ENCODE assay signal across 8 cellular contexts in the genomic region with DNA sequence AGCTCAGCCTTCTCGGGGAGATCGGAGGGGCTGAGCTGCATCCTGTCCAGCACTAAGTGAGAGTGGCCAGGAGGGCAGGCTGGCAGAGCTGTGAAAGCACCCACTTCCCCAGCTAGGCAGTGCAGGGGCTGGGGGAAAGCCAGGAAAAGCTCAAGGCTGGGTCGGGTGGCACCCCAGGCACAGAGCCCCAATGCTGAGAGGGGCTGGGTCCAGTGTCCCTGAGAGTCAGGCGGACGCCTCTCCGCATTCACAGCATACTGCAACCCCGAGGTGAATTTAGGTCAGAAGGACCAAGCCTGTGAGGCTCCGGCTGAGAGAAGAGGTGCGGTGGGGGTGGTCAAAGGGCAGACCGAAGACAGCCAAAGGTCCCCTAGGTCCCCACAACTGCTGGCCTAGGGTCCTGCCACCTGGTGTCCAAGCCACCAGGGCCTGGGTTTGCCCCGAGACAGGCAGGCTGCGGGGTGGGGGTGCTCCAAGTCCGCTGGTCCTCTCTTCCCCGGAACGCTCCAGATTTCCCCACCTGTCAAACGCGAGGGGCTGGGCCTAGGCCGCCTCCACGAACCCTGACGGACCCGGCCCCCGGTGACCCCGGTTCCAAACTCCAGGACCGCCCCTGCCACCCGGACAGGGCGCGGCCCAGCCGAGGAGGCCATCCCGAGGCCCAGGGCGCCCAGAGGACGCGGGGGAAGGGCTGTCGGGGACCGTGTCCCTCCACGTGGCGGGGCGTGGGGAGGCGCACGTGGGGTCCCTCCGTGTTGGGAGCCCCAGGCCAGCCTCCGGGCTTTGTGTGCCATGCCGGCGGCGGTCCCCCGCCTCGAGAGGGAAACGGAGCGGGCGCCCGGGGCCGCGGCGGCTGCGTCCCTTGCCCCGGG. TPM values are rescaled to one million over a fixed set of nuclear protein-coding genes. Genes with fewer than 3 reads are reported as not detected.
DNase-seq lines count a peak whose midpoint lies in the region; ATAC-seq, FAIRE-seq and TF ChIP-seq lines count a peak whose summit lies in the region.

No MANE protein-coding gene starts in this region.

- in situ Hi-C loops in GM23248 (cut with MboI): no loop called here

- H3F3A ChIP-seq in GM23248 (ENCODE audit: insufficient read depth): no peaks in the 10 kb centered on the region

- DNase-seq in GM23248 (peak; percentile 63), LHCN-M2 (ENCODE audit: low read depth) (peak; percentile 15), cardiac muscle cell (ENCODE audit: low read depth in 1 of 2, low spot score in 1 of 2) (peak; percentile 15 to 21), psoas muscle (peak; percentile 51 to 69), RCC 7860 (ENCODE audit: low spot score) (no peak), NCI-H2107 (lab: John Stamatoyannopoulos, UW) (no peak)
- peak; percentile 37 for DNase-seq in activated T-helper 2 cell treated with anti-CD3 and anti-CD28 coated beads, Interferon-gamma antibody, Interleukin-2, Interleukin-4, amounts not matched to agents 10 μg/mL and 5 μg/mL and 100 μg/mL, durations not matched to agents 14 hours and 24 hours and 36 hours (ENCODE audit: low spot score)

- peak overlapping the region; percentile 73 for H3K4me2 ChIP-seq in GM23248 (ENCODE audit: unreplicated experiment)

- peaks cover 28% of the 10 kb centered on the region for H3K4me1 Mint-ChIP-seq in activated T-helper 2 cell treated with anti-CD3 and anti-CD28 coated beads, Interferon-gamma antibody, Interleukin-2, Interleukin-4, amounts not matched to agents 10 μg/mL and 5 μg/mL and 100 μg/mL, durations not matched to agents 14 hours and 24 hours and 36 hours (ENCODE audit: low read depth)

- H3K27me3 Mint-ChIP-seq in activated T-helper 2 cell treated with anti-CD3 and anti-CD28 coated beads, Interferon-gamma antibody, Interleukin-2, Interleukin-4, amounts not matched to agents 10 μg/mL and 5 μg/mL and 100 μg/mL, durations not matched to agents 14 hours and 24 hours and 36 hours (ENCODE audit: low read depth): peaks cover 4% of the 10 kb centered on the region

- peak overlapping the region; percentile 91 for H3K4me3 Mint-ChIP-seq in activated T-helper 2 cell treated with anti-CD3 and anti-CD28 coated beads, Interferon-gamma antibody, Interleukin-2, Interleukin-4, amounts not matched to agents 10 μg/mL and 5 μg/mL and 100 μg/mL, durations not matched to agents 14 hours and 24 hours and 36 hours (ENCODE audit: low read depth)

- H3K9me3 ChIP-seq in GM23248 (ENCODE audit: low read depth): no peaks in the 10 kb centered on the region
- no peaks in the 10 kb centered on the region for H3K9me3 ChIP-seq in cardiac muscle cell (ENCODE audit: low read depth)
- H3K9me3 ChIP-seq in psoas muscle: no peaks in the 10 kb centered on the region

- peaks cover 52% of the 10 kb centered on the region for H3K79me2 ChIP-seq in GM23248 (ENCODE audit: insufficient read depth)

- peak overlapping the region; percentile 97 for H3K9ac ChIP-seq in GM23248

- intact Hi-C loops in activated T-helper 2 cell treated with anti-CD3 and anti-CD28 coated beads, Interferon-gamma antibody, Interleukin-2, Interleukin-4, amounts not matched to agents 10 μg/mL and 5 μg/mL and 100 μg/mL, durations not matched to agents 14 hours and 24 hours and 36 hours (cut with micrococcal nuclease): no loop called here
- intact Hi-C loops in psoas muscle (cut with DNase I): loop anchor here in 1 of 2 donors (5.0 kb wide), 1 partner anchor 56 kb away; a partner anchor contains a TSS

- H3K4me1 ChIP-seq in GM23248 (ENCODE audit: insufficient read depth) (peaks cover 4% of the 10 kb centered on the region; the same call in 1 of the 2 replicates), cardiac muscle cell (ENCODE audit: low read depth) (no peaks in the 10 kb centered on the region), psoas muscle (peaks cover 22% of the 10 kb centered on the region)

- TF ChIP-seq CTCF in GM12875 (IDR thresholded peaks at IDR 0.05; ENCODE audit: borderline replicate concordance, insufficient read depth, low read depth, low read length) (no peak), cardiac muscle cell (IDR thresholded peaks at IDR 0.05; ENCODE audit: low read depth, low read length) (no peak), psoas muscle (IDR thresholded peaks at IDR 0.05) (no peak)

- no peaks in the 10 kb centered on the region for H3K9me3 Mint-ChIP-seq in activated T-helper 2 cell treated with anti-CD3 and anti-CD28 coated beads, Interferon-gamma antibody, Interleukin-2, Interleukin-4, amounts not matched to agents 10 μg/mL and 5 μg/mL and 100 μg/mL, durations not matched to agents 14 hours and 24 hours and 36 hours

- H3K9me2 ChIP-seq in GM23248 (ENCODE audit: insufficient read depth): no peaks in the 10 kb centered on the region

- H3K36me3 ChIP-seq in GM23248 (ENCODE audit: low read depth) (no peaks in the 10 kb centered on the region), cardiac muscle cell (no peaks in the 10 kb centered on the region), psoas muscle (ENCODE audit: insufficient read depth in 1 of 2, low read depth in 1 of 2) (peaks cover 0 to 19% of the 10 kb centered on the region in 2 donors)

- H3K27ac Mint-ChIP-seq in activated T-helper 2 cell treated with anti-CD3 and anti-CD28 coated beads, Interferon-gamma antibody, Interleukin-2, Interleukin-4, amounts not matched to agents 10 μg/mL and 5 μg/mL and 100 μg/mL, durations not matched to agents 14 hours and 24 hours and 36 hours: peak overlapping the region; percentile 78

- H3K36me3 Mint-ChIP-seq in activated T-helper 2 cell treated with anti-CD3 and anti-CD28 coated beads, Interferon-gamma antibody, Interleukin-2, Interleukin-4, amounts not matched to agents 10 μg/mL and 5 μg/mL and 100 μg/mL, durations not matched to agents 14 hours and 24 hours and 36 hours (ENCODE audit: low read depth): peaks cover 22% of the 10 kb centered on the region

- no peaks in the 10 kb centered on the region for H4K20me1 ChIP-seq in GM23248 (ENCODE audit: insufficient read depth)

- H3K27ac ChIP-seq in GM23248 (peak overlapping the region; percentile 47), cardiac muscle cell (no peak overlapping the region), psoas muscle (peak overlapping the region; percentile 82)

- peak overlapping the region; percentile 94 for H3K4me3 ChIP-seq in GM12875 (ENCODE audit: low read depth, low read length)
- peak overlapping the region; percentile 89 for H3K4me3 ChIP-seq in GM23248
- peak overlapping the region; percentile 96 for H3K4me3 ChIP-seq in cardiac muscle cell
- peak overlapping the region; percentile 99 for H3K4me3 ChIP-seq in psoas muscle

- FAIRE-seq in RCC 7860 (lab: Jason Lieb, UNC): no peak

- WGBS in GM23248 (ENCODE audit: low coverage in 1 of 2, low lambda C conversion rate in 2 of 2, missing lambda C conversion rate in 2 of 2), 2 experiments: 1 to 2% methylated on average over 43 to 48 of the region's 55 CpGs
- 2 to 5% (median 2%) methylated on average over 35 to 55 of the region's 55 CpGs for WGBS in psoas muscle, 3 donors

- H2AFZ ChIP-seq in GM23248: peak overlapping the region; percentile 75

- ATAC-seq in psoas muscle: peak; percentile 29 to 37 (median 30)

- H3K27me3 ChIP-seq in GM23248 (replicated peaks; ENCODE audit: insufficient read depth): no peaks in the 10 kb centered on the region
- H3K27me3 ChIP-seq in cardiac muscle cell: no peaks in the 10 kb centered on the region
- H3K27me3 ChIP-seq in psoas muscle (ENCODE audit: insufficient read depth in 3 of 3, low read length in 2 of 3): no peaks in the 10 kb centered on the region

RNA-seq across cellular contexts. Expression of a gene that starts 0.5 kb away (rescaled TPM):
- 15.9 and 20.1 TPM in 2 replicates for total RNA-seq in GM23248 (2014; rRNA removed; shearing (Covaris generic))
- polyA plus RNA-seq in GM23248 (2016; fragmentation: Nextera tagmentation; extraction: Ambion mirVana) (29.8 TPM in 2 replicates), cardiac muscle cell (22.9 and 24.2 TPM in 2 replicates), psoas muscle (1 to 10 TPM; 4.4 to 8.3 (median 5.6) TPM)
- total RNA-seq in LHCN-M2 (2014; rRNA removed) (13.5 and 14.2 TPM in 2 replicates), cardiac muscle cell (15.0 and 18.6 TPM in 2 replicates), psoas muscle (10 to 100 TPM in 2 of 4 donors, 1 to 10 TPM in 2; 6.8 to 12.3 (median 10.4) TPM)
- 16.7 TPM for polyA plus RNA-seq in LHCN-M2 (2012)
- total RNA-seq in activated T-helper 2 cell treated with anti-CD3 and anti-CD28 coated beads, Interferon-gamma antibody, Interleukin-2, Interleukin-4, amounts not matched to agents 10 μg/mL and 5 μg/mL and 100 μg/mL, durations not matched to agents 14 hours and 24 hours and 36 hours: 33.3 and 35.2 TPM in 2 replicates

RNA-seq across cellular contexts. Expression of a gene that starts 56.2 kb away (rescaled TPM):
- 144 and 162 TPM in 2 replicates for total RNA-seq in GM23248 (2014; rRNA removed; shearing (Covaris generic))
- 128 TPM in 2 replicates for polyA plus RNA-seq in GM23248 (2016; fragmentation: Nextera tagmentation; extraction: Ambion mirVana)
- total RNA-seq in LHCN-M2 (2014; rRNA removed): 131 and 137 TPM in 2 replicates
- 64.3 TPM for polyA plus RNA-seq in LHCN-M2 (2012)
- 132 and 135 TPM in 2 replicates for total RNA-seq in activated T-helper 2 cell treated with anti-CD3 and anti-CD28 coated beads, Interferon-gamma antibody, Interleukin-2, Interleukin-4, amounts not matched to agents 10 μg/mL and 5 μg/mL and 100 μg/mL, durations not matched to agents 14 hours and 24 hours and 36 hours
- total RNA-seq in cardiac muscle cell: 85.2 and 109 TPM in 2 replicates
- polyA plus RNA-seq in cardiac muscle cell: 123 and 155 TPM in 2 replicates
- 10 to 100 TPM; 59.1 to 80.3 (median 71.6) TPM for total RNA-seq in psoas muscle
- 100 to 1,000 TPM in 1 of 3 donors, 10 to 100 TPM in 2; 47.1 to 120 (median 48.7) TPM for polyA plus RNA-seq in psoas muscle

Comparison
In these comparisons a context has a peak if more than half of its experiments do, and no peak if none do; other contexts are left out.
1. DNase-seq: peak in GM23248 (single experiment), LHCN-M2 (single experiment), activated T-helper 2 cell treated with anti-CD3 and anti-CD28 coated beads, Interferon-gamma antibody, Interleukin-2, Interleukin-4, amounts not matched to agents 10 μg/mL and 5 μg/mL and 100 μg/mL, durations not matched to agents 14 hours and 24 hours and 36 hours (single experiment), cardiac muscle cell (2 of 2) and psoas muscle (2 of 2); none in RCC 7860 (single experiment) and NCI-H2107 (single experiment).
2. Peak in every context shown above with its lines, with median percentiles within 50 percentile points of each other: H3K4me3 ChIP-seq.